11 cellular contexts compared by ENCODE assay signal in the genomic region with DNA sequence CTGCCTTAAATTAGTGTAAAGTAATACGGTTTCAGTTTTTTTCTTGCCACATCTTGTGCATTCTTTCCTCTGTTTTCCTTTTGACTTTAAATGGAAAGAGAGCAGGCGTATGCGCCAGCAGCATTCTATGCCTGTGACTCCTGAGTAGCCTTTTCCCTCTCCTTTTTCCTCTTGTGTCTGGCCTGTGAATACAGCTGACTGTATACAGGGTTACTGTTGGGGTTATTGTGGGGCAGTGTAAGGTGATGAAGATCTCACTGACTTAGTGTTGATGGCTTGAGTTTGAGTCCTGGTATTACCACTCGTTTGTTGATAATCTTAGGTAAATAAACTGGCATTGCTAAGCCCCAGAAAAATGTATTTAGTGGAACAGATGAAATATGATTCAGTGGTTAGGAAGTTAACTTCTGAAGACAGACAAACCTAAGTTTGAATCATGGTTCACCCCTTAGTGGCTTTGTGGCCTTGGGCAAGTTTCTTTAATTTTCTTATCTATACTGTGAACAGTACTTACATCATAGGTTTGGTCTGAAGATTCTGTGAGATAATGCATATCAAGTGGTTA.
DNase-seq lines count a peak whose midpoint lies in the region; ATAC-seq, FAIRE-seq and TF ChIP-seq lines count a peak whose summit lies in the region.
"Had no signal": no experiment of that assay in that cellular context is flagged by ENCODE, and none has a peak within 500 bp of the region (broad histone marks: within the 10 kb centered on the region; RNA-seq: fewer than 3 reads in every experiment).

No MANE protein-coding gene starts in this region.

- no peaks in the 10 kb centered on the region for H3K9me3 ChIP-seq in K562 (replicated peaks; ENCODE audit: control insufficient read depth, insufficient read depth, low read depth, low read length)

- no peak for TF ChIP-seq CTCF in AG09319 (IDR thresholded peaks at IDR 0.05; ENCODE audit: low read depth, low read length)
- TF ChIP-seq CTCF in K562 (IDR thresholded peaks at IDR 0.05 in 2 of 3, conservative IDR thresholded peaks at IDR 0.05 in 1 of 3; ENCODE audit: insufficient read depth in 2 of 3, low read depth in 1 of 3, low read length in 3 of 3): no peak

- POLR2A ChIA-PET in K562 (lab: Yijun Ruan, JAX): interaction anchor here (1.1 kb wide), 1 partner anchor 13 kb away, joined by 3 read pairs; no protein-coding TSS in a partner anchor

- ATAC-seq in K562: no peak; the same call in 2 of the 3 replicates

- no peak overlapping the region for H3K4me3 ChIP-seq in K562

- H4K20me1 ChIP-seq in K562 (replicated peaks; ENCODE audit: control insufficient read depth, insufficient read depth, low read length): no peaks in the 10 kb centered on the region

- H3K9ac ChIP-seq in K562 (ENCODE audit: insufficient read depth in 1 of 2, low read depth in 2 of 2, low read length in 2 of 2): no peak overlapping the region

- H3K9me1 ChIP-seq in K562 (ENCODE audit: control insufficient read depth, insufficient read depth, low read length): no peaks in the 10 kb centered on the region

- DNase-seq in AG09319 (ENCODE audit: extremely low read depth, low read depth): peak; percentile 42
- DNase-seq in HT1080 (ENCODE audit: low read depth): peak; percentile 80
- DNase-seq in K562 (ENCODE audit: extremely low read depth in 1 of 4, low spot score in 3 of 4): no peak
- peak; percentile 75 for DNase-seq in kidney tubule cell (ENCODE audit: low spot score)
- DNase-seq in DMS53 treated with DMSO at 0.1 percent for 48 hours (lab: John Stamatoyannopoulos, UW; ENCODE audit: unreplicated experiment): no peak
- DNase-seq in ureter (ENCODE audit: low spot score): no peak
- DNase-seq in posterior cingulate gyrus: no peak
- no peak for DNase-seq in HuH-7 (ENCODE audit: low spot score)
- DNase-seq: caudate nucleus, DMS53, NCI-H446 treated with DMSO at 0.1 percent for 48 hours had no signal

- intact Hi-C loops in K562 (cut with micrococcal nuclease): no loop called here
- intact Hi-C loops in posterior cingulate gyrus (cut with DNase I): no loop called here

- no peak overlapping the region for H3K4me2 ChIP-seq in K562 (ENCODE audit: insufficient read depth, low read length)

- no peaks in the 10 kb centered on the region for H3K79me2 ChIP-seq in K562 (ENCODE audit: control insufficient read depth, insufficient read depth, low read length)

- no peak for TF ChIP-seq EP300 in K562 (IDR thresholded peaks at IDR 0.05; ENCODE audit: low read length)

- no peak overlapping the region for H2AFZ ChIP-seq in K562 (ENCODE audit: low read depth, low read length)

- no peak overlapping the region for H3K27ac ChIP-seq in K562 (ENCODE audit: extremely low read depth, low read depth, low read length)

- 67% methylated on average over 4 of the region's 4 CpGs for WGBS in K562 (ENCODE audit: insufficient coverage, low coverage, missing lambda C conversion rate)

- in situ Hi-C loops in K562 (cut with MboI): no loop called here

- H3K4me1 ChIP-seq in K562 (replicated peaks in 1 of 2; ENCODE audit: control insufficient read depth in 2 of 2, insufficient read depth in 2 of 2, low read length in 2 of 2): peaks cover 0 to 7% of the 10 kb centered on the region in 2 experiments; a peak in 2 of 5 replicates

- no peaks in the 10 kb centered on the region for H3K27me3 ChIP-seq in K562 (ENCODE audit: control insufficient read depth in 2 of 2, insufficient read depth in 2 of 2, low read length in 2 of 2)

- no peak for TF ChIP-seq RAD21 in K562 (CRISPR knock-in tag; conservative IDR thresholded peaks at IDR 0.05 in 1 of 2, IDR thresholded peaks at IDR 0.05 in 1 of 2)

- H3K36me3 ChIP-seq in K562 (ENCODE audit: control insufficient read depth, insufficient read depth, low read length): peaks cover 24% of the 10 kb centered on the region; the same call in 2 of the 3 replicates

- BruUV-seq in K562 (replicated peaks; lab: Mats Ljungman, UMichigan): no TSS peak

- TF ChIP-seq POLR2A in K562 (conservative IDR thresholded peaks at IDR 0.05): no peak

- CTCF ChIA-PET in K562 (lab: Yijun Ruan, JAX; ENCODE audit: low intra/inter-chr PET ratio): no interaction called here

- FAIRE-seq in K562 (lab: Jason Lieb, UNC): no peak

TF ChIP-seq in K562, 482 proteins besides CTCF, POLR2A, EP300 and RAD21:
- TF ChIP-seq, protein P1, sequence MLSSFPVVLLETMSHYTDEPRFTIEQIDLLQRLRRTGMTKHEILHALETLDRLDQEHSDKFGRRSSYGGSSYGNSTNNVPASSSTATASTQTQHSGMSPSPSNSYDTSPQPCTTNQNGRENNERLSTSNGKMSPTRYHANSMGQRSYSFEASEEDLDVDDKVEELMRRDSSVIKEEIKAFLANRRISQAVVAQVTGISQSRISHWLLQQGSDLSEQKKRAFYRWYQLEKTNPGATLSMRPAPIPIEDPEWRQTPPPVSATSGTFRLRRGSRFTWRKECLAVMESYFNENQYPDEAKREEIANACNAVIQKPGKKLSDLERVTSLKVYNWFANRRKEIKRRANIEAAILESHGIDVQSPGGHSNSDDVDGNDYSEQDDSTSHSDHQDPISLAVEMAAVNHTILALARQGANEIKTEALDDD (IDR thresholded peaks at IDR 0.05): 0 out of 2 replicates have a peak, but pooled peaks have one; percentile 24
- TF ChIP-seq E2F4 (CRISPR knock-in tag; IDR thresholded peaks at IDR 0.05; ENCODE audit: low read depth) (no peak), BRD4 (IDR thresholded peaks at IDR 0.05) (no peak), ZNF75A (CRISPR knock-in tag; IDR thresholded peaks at IDR 0.05) (no peak)

Comparison
In these comparisons a context has a peak if more than half of its experiments do, and no peak if none do; other contexts are left out.
1. DNase-seq: peak in AG09319 (single experiment), HT1080 (single experiment) and kidney tubule cell (single experiment); none in K562 (0 of 4), DMS53 treated with DMSO at 0.1 percent for 48 hours (single experiment), ureter (single experiment), posterior cingulate gyrus (0 of 10) and HuH-7 (single experiment).